Comparison of ENCODE assay signal across 8 cellular contexts in the genomic region with DNA sequence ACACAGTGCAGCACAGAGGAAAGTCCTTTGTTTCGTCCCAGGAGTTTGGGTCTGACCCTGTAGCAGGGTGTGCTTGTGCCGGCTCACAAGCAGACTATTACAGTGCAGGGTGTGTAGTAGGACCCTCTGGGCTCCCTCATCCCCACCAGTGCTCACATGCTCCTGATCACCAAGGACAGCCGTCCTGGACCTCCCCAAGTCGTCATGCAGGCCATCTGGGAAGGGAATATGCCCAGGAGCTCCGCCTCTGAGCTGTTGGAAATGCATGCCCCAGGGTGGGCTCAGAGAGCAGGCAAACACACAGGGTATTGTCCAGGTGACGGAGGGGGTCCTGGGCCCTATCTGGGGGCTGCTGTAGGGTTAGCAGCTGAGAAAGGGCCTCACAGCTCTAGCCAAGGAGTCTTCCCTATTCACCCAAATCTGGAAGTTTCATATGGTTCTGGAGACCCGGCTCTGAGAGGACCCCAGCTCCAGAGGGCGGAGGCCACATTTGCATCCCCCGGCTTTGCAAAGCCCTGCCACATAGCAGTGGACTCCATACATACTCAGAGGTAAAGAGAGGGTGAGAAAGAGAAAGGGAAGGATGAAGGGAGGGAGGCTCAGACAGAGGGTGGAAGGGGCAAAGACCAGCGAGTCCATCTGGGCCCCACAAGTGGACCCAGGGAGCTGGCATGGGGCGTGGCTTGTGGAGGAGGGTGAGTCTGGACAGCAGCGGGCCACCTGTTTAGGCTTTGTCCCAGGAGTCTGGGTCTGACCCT. TPM values are rescaled to one million over a fixed set of nuclear protein-coding genes. Genes with fewer than 3 reads are reported as not detected.
DNase-seq lines count a peak whose midpoint lies in the region; ATAC-seq, FAIRE-seq and TF ChIP-seq lines count a peak whose summit lies in the region.

No MANE protein-coding gene starts in this region.

- peaks cover 41 to 56% (median 42%) of the 10 kb centered on the region in 3 donors for H3K4me1 Mint-ChIP-seq in T-cell
- H3K4me1 Mint-ChIP-seq in stimulated activated naive CD8-positive, alpha-beta T cell treated with anti-CD3 and anti-CD28 coated beads, Interleukin-15, amount 100 ng/mL, for 72 hours, result peaks cover 56% of the 10 kb centered on the region

- H3K4me3 Mint-ChIP-seq in T-cell, result peak overlapping the region; percentile 37 to 68 (median 50)
- peak overlapping the region; percentile 39 to 67 for H3K4me3 Mint-ChIP-seq in stimulated activated naive CD8-positive, alpha-beta T cell treated with anti-CD3 and anti-CD28 coated beads, Interleukin-15, amount 100 ng/mL, for 72 hours

- H3K9me1 ChIP-seq in keratinocyte (ENCODE audit: control insufficient read depth, extremely low read depth, insufficient read depth, low read length), result no peaks in the 10 kb centered on the region

- no peak overlapping the region for H2AFZ ChIP-seq in keratinocyte (ENCODE audit: control insufficient read depth, low read length)

- H3K27ac ChIP-seq in keratinocyte (ENCODE audit: control insufficient read depth, insufficient read depth, low read length), result no peak overlapping the region

- TF ChIP-seq CTCF in keratinocyte (optimal IDR thresholded peaks at IDR 0.05 in 1 of 3, IDR thresholded peaks at IDR 0.05 in 1 of 3, conservative IDR thresholded peaks at IDR 0.05 in 1 of 3; ENCODE audit: extremely low read depth in 1 of 3, insufficient read depth in 2 of 3, low read length in 3 of 3) (no peak), GM20000 (IDR thresholded peaks at IDR 0.05; ENCODE audit: extremely low read depth, missing control alignments) (no peak)

- H3K9ac ChIP-seq in keratinocyte (ENCODE audit: control insufficient read depth, extremely low read depth, insufficient read depth, low read length), result no peak overlapping the region

- peak; percentile 55 for DNase-seq in activated CD8-positive, alpha-beta memory T cell treated with anti-CD3 and anti-CD28 coated beads for 24 hours
- no peak for DNase-seq in activated CD8-positive, alpha-beta memory T cell treated with anti-CD3 and anti-CD28 coated beads, Interleukin-2, amount 50 U/mL, for 4 hours
- DNase-seq in T-cell, result peak in 1 of 34 experiments; percentile 4
- DNase-seq in keratinocyte (ENCODE audit: low read depth, low spot score), result no peak
- DNase-seq in stimulated activated naive CD8-positive, alpha-beta T cell treated with anti-CD3 and anti-CD28 coated beads, Interleukin-15, amount 100 ng/mL, for 72 hours, result no peak
- DNase-seq in EL, result no peak
- no peak for DNase-seq in GM20000 (ENCODE audit: low spot score)
- DNase-seq in mucosa of gallbladder (ENCODE audit: low spot score), result no peak

- H3K9me3 ChIP-seq in keratinocyte (ENCODE audit: control insufficient read depth, low read depth, low read length), result no peaks in the 10 kb centered on the region

- no peaks in the 10 kb centered on the region for H4K20me1 ChIP-seq in keratinocyte (ENCODE audit: control insufficient read depth, extremely low read depth, insufficient read depth, low read length)

- H3K27me3 ChIP-seq in keratinocyte (ENCODE audit: control insufficient read depth, extremely low read depth, insufficient read depth, low read length), result no peaks in the 10 kb centered on the region

- peak overlapping the region; percentile 22 for H3K4me2 ChIP-seq in keratinocyte (ENCODE audit: control insufficient read depth, extremely low read depth, insufficient read depth, low read depth, low read length)

- H3K79me2 ChIP-seq in keratinocyte (ENCODE audit: control insufficient read depth, insufficient read depth, low read length), result no peaks in the 10 kb centered on the region

- H3K9me3 Mint-ChIP-seq in T-cell, result no peaks in the 10 kb centered on the region
- no peaks in the 10 kb centered on the region for H3K9me3 Mint-ChIP-seq in stimulated activated naive CD8-positive, alpha-beta T cell treated with anti-CD3 and anti-CD28 coated beads, Interleukin-15, amount 100 ng/mL, for 72 hours

- peak overlapping the region; percentile 89 to 92 for H3K27ac Mint-ChIP-seq in T-cell
- H3K27ac Mint-ChIP-seq in stimulated activated naive CD8-positive, alpha-beta T cell treated with anti-CD3 and anti-CD28 coated beads, Interleukin-15, amount 100 ng/mL, for 72 hours, result peak overlapping the region in 1 of 2 donors; percentile 33

- dilution Hi-C loops in keratinocyte (cut with MboI; ENCODE audit: extremely low pct_ligation_motif_present, low sequenced_read_pairs), result no loop called here

- no peaks in the 10 kb centered on the region for H3K36me3 ChIP-seq in keratinocyte (ENCODE audit: control insufficient read depth in 2 of 2, extremely low read depth in 1 of 2, insufficient read depth in 2 of 2, low read length in 2 of 2)

- POLR2A ChIA-PET in T-cell (lab: Charles Lee), result interaction anchor here in 1 of 2 donors (0.6 to 2.4 kb wide), 5 partner anchors 23 to 118 kb away, joined by 3 to 9 read pairs (median 4); no protein-coding TSS in a partner anchor

- H3K4me3 ChIP-seq in keratinocyte (ENCODE audit: control insufficient read depth in 2 of 3, extremely low read depth in 1 of 3, insufficient read depth in 2 of 3, low read depth in 1 of 3, low read length in 3 of 3), result no peak overlapping the region

- no peaks in the 10 kb centered on the region for H3K36me3 Mint-ChIP-seq in T-cell

- CTCF ChIA-PET in T-cell (lab: Charles Lee), result interaction anchor here (0.9 to 3.6 kb wide), 15 partner anchors 14 to 253 kb away, joined by 3 to 37 read pairs (median 5); no protein-coding TSS in a partner anchor

- ATAC-seq in T-cell (replicated peaks in 1 of 4), result peak in 1 of 4 experiments; percentile 29
- ATAC-seq in stimulated activated naive CD8-positive, alpha-beta T cell treated with anti-CD3 and anti-CD28 coated beads, Interleukin-15, amount 100 ng/mL, for 72 hours, result peak; percentile 5

- peaks cover 15% of the 10 kb centered on the region for H3K4me1 ChIP-seq in keratinocyte (ENCODE audit: control insufficient read depth, extremely low read depth, insufficient read depth, low read length)

- H3K27me3 Mint-ChIP-seq in T-cell, result no peaks in the 10 kb centered on the region
- no peaks in the 10 kb centered on the region for H3K27me3 Mint-ChIP-seq in stimulated activated naive CD8-positive, alpha-beta T cell treated with anti-CD3 and anti-CD28 coated beads, Interleukin-15, amount 100 ng/mL, for 72 hours

- no peak for FAIRE-seq in keratinocyte (lab: Jason Lieb, UNC)

RNA-seq across cellular contexts. Expression of a gene that starts 53.5 kb away (rescaled TPM):
- 100 to 1,000 TPM; 435 to 627 (median 489) TPM for total RNA-seq in T-cell
- 63.0 to 105 TPM (median 67.0 TPM) in 3 replicates for polyA plus RNA-seq in keratinocyte
- polyA plus RNA-seq in keratinocyte (2011; ENCODE audit: low read depth), result 28.9 TPM
- polyA plus RNA-seq in keratinocyte (2011; cell fraction: cytosol; rRNA removed), result 65.8 and 119 TPM in 2 replicates
- polyA plus RNA-seq in keratinocyte (2011; cell fraction: nucleus; rRNA removed), result 43.6 and 53.4 TPM in 2 replicates
- polyA plus RNA-seq in keratinocyte (2012; ENCODE audit: low replicate concordance), result 50.5 and 65.1 TPM in 2 replicates
- polyA minus RNA-seq in keratinocyte, result 25.3 to 133 TPM (median 86.3 TPM) in 3 replicates
- polyA minus RNA-seq in keratinocyte (2011; cell fraction: cytosol; rRNA and poly(A)+ RNA removed), result 84.0 TPM
- polyA minus RNA-seq in keratinocyte (2011; cell fraction: nucleus; rRNA and poly(A)+ RNA removed), result 30.6 and 57.9 TPM in 2 replicates
- 134 TPM for total RNA-seq in mucosa of gallbladder
